11 cellular contexts compared by ENCODE assay signal in the genomic region with DNA sequence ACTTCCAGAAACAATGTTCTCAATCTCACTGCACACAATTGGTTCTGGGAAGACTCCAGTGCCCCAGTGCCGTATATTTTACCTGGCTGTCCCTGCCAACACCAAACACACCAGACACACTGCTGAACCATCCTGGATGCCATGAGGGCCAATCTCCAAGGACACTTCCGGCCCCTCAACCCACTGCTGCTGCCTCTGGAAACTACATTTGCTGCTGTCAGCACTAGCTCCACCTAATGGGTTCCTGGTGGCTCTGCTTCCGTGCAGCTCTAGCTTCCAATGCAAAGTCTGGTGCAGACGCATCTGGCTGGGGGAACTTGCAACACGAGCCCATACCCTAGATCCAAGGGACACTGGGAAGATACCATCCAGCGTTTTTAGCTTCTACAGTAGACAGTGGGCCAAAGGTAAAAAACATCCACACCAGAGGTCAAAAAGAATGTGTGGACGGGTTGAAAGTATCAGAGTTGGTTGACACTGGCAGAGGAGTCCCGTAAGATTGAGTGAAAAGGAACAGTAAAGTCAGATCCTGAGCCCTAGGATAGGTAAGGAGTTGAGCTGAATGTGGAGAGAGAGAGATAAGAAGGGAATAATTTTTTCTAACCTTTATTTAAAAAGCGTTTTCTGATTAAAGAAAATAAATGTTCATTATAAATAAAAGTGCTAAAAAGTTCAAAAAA.
A peak's percentile ranks its signal among the peaks of the same experiment; 100 is the strongest.
DNase-seq lines count a peak whose midpoint lies in the region; ATAC-seq and TF ChIP-seq lines count a peak whose summit lies in the region.
"Had no signal": no experiment of that assay in that cellular context is flagged by ENCODE, and none has a peak within 500 bp of the region (broad histone marks: within the 10 kb centered on the region; RNA-seq: fewer than 3 reads in every experiment).

No MANE protein-coding gene starts in this region.

- RAD21 ChIA-PET in HCT116 (lab: Charles Lee; ENCODE audit: low non-redundant PET in 1 of 2, low total read pairs in 2 of 2, uncharacterized antibody in 2 of 2, unreplicated experiment in 2 of 2): no interaction called here

- H3K27ac ChIP-seq in HCT116 (ENCODE audit: low read depth, low read length): no peak overlapping the region
- no peak overlapping the region for H3K27ac ChIP-seq in iPS DF 6.9 (ENCODE audit: low read length)
- H3K27ac ChIP-seq: uterus had no signal

- H3K27me3 ChIP-seq in HCT116 (ENCODE audit: insufficient read depth, low read length): no peaks in the 10 kb centered on the region
- no peaks in the 10 kb centered on the region for H3K27me3 ChIP-seq in iPS DF 6.9 (ENCODE audit: control insufficient read depth, insufficient read depth, low read length)
- H3K27me3 ChIP-seq: uterus had no signal

- no peaks in the 10 kb centered on the region for H3K36me3 ChIP-seq in HCT116 (ENCODE audit: control insufficient read depth in 1 of 2, insufficient read depth in 2 of 2, low read length in 2 of 2)
- no peaks in the 10 kb centered on the region for H3K36me3 ChIP-seq in iPS DF 6.9 (ENCODE audit: control insufficient read depth, insufficient read depth, low read length)
- H3K36me3 ChIP-seq: uterus had no signal

- peak in 2 of 3 experiments; percentile 43 to 45; a peak in 4 of 6 replicates for TF ChIP-seq CTCF in HCT116 (IDR thresholded peaks at IDR 0.05 in 2 of 3, conservative IDR thresholded peaks at IDR 0.05 in 1 of 3; ENCODE audit: borderline replicate concordance in 1 of 3, insufficient read depth in 1 of 3, low read depth in 2 of 3, low read length in 2 of 3)

- POLR2A ChIA-PET in HCT116 (lab: Charles Lee): no interaction called here

- H3K9ac ChIP-seq in HCT116 (ENCODE audit: low read length): no peak overlapping the region

- no peaks in the 10 kb centered on the region for H3K4me1 Mint-ChIP-seq in activated T-cell treated with anti-CD3 and anti-CD28 coated beads, Interleukin-2, amount 50 U/mL, for 4 hours (ENCODE audit: low read depth)
- H3K4me1 Mint-ChIP-seq: T-cell had no signal

- no peaks in the 10 kb centered on the region for H3K36me3 Mint-ChIP-seq in activated T-cell treated with anti-CD3 and anti-CD28 coated beads, Interleukin-2, amount 50 U/mL, for 4 hours (ENCODE audit: insufficient read depth)
- H3K36me3 Mint-ChIP-seq: T-cell had no signal

- WGBS in iPS DF 6.9 (ENCODE audit: insufficient coverage, insufficient read length): no CpG with 5 or more reads among the region's 9 CpGs

- ATAC-seq in HCT116: peak; percentile 99
- ATAC-seq in HG03342 (IDR thresholded peaks at IDR 0.05; ENCODE audit: unreplicated experiment): no peak
- ATAC-seq in GM19324 (IDR thresholded peaks at IDR 0.05; ENCODE audit: low FRiP score, unreplicated experiment): no peak
- ATAC-seq in activated T-cell treated with anti-CD3 and anti-CD28 coated beads, Interleukin-2, amount 50 U/mL, for 4 hours: no peak
- ATAC-seq in HG02678 (IDR thresholded peaks at IDR 0.05; ENCODE audit: unreplicated experiment): no peak
- ATAC-seq: T-cell had no signal

- H4K20me1 ChIP-seq in HCT116 (ENCODE audit: insufficient read depth): no peaks in the 10 kb centered on the region

- peak overlapping the region; percentile 71 for H3K4me2 ChIP-seq in HCT116 (ENCODE audit: low read length)

- peak; percentile 3 for DNase-seq in COLO829 (ENCODE audit: low spot score)
- DNase-seq in HCT116 (ENCODE audit: low read depth, low spot score): peak; percentile 38
- peak; percentile 13 for DNase-seq in SW480 (ENCODE audit: low spot score)
- peak; percentile 41 for DNase-seq in iPS DF 6.9 (ENCODE audit: low read depth, low spot score)
- no peak for DNase-seq in activated T-cell treated with anti-CD3 and anti-CD28 coated beads, Interleukin-2, amount 50 U/mL, for 4 hours
- DNase-seq: NCI-H1930, T-cell, uterus had no signal

- H3K27me3 Mint-ChIP-seq in activated T-cell treated with anti-CD3 and anti-CD28 coated beads, Interleukin-2, amount 50 U/mL, for 4 hours (ENCODE audit: low read depth): peaks cover 49% of the 10 kb centered on the region

- H3K9me3 Mint-ChIP-seq in activated T-cell treated with anti-CD3 and anti-CD28 coated beads, Interleukin-2, amount 50 U/mL, for 4 hours: no peaks in the 10 kb centered on the region
- H3K9me3 Mint-ChIP-seq: T-cell had no signal

- H3K4me3 Mint-ChIP-seq in activated T-cell treated with anti-CD3 and anti-CD28 coated beads, Interleukin-2, amount 50 U/mL, for 4 hours: no peak overlapping the region
- H3K4me3 Mint-ChIP-seq: T-cell had no signal

- no TSS peak for BruUV-seq in HCT116 (replicated peaks; lab: Mats Ljungman, UMichigan)

- H3K4me1 ChIP-seq in HCT116 (ENCODE audit: control insufficient read depth in 1 of 2, insufficient read depth in 2 of 2, low read length in 2 of 2): peaks cover 3 to 6% of the 10 kb centered on the region in 2 experiments; a peak in 2 of 4 replicates
- no peaks in the 10 kb centered on the region; the same call in 1 of the 2 replicates for H3K4me1 ChIP-seq in iPS DF 6.9 (ENCODE audit: control insufficient read depth, insufficient read depth, low read length)
- H3K4me1 ChIP-seq: uterus had no signal

- no peaks in the 10 kb centered on the region for H3K79me2 ChIP-seq in HCT116 (ENCODE audit: insufficient read depth, low read length)

- intact Hi-C loops in HCT116 (cut with micrococcal nuclease): no loop called here

- no peak; the same call in 1 of the 2 replicates for TF ChIP-seq RAD21 in HCT116 (IDR thresholded peaks at IDR 0.05; ENCODE audit: low read depth)

- TF ChIP-seq POLR2A in HCT116 (IDR thresholded peaks at IDR 0.05; ENCODE audit: borderline replicate concordance, extremely low read depth, insufficient read depth, insufficient read length): no peak

- H3K4me3 ChIP-seq in HCT116 (replicated peaks in 1 of 2; ENCODE audit: low read depth in 1 of 2, low read length in 2 of 2) (peak overlapping the region in 1 of 2 experiments; percentile 37; a peak in 3 of 4 replicates), iPS DF 6.9 (ENCODE audit: low read length) (no peak overlapping the region)
- H3K4me3 ChIP-seq: uterus had no signal

- H3K9me3 ChIP-seq in HCT116 (ENCODE audit: control insufficient read depth in 1 of 2, insufficient read depth in 1 of 2, low read depth in 1 of 2, low read length in 2 of 2): no peaks in the 10 kb centered on the region
- H3K9me3 ChIP-seq in iPS DF 6.9 (ENCODE audit: control insufficient read depth, insufficient read depth, low read length): no peaks in the 10 kb centered on the region
- H3K9me3 ChIP-seq: uterus had no signal

- CTCF ChIA-PET in HCT116 (lab: Charles Lee): interaction anchor here (0.6 kb wide), 1 partner anchor 19 kb away, joined by 3 read pairs; no protein-coding TSS in a partner anchor

- H3K9me2 ChIP-seq in HCT116 (ENCODE audit: insufficient read depth): no peaks in the 10 kb centered on the region

- H2AFZ ChIP-seq in HCT116 (ENCODE audit: low read depth, low read length, poor library complexity, severe bottlenecking): peak overlapping the region; percentile 85

TF ChIP-seq in HCT116, 20 proteins besides CTCF, POLR2A, EP300 and RAD21:
- TF ChIP-seq CBX3 (IDR thresholded peaks at IDR 0.05; ENCODE audit: low read depth): no peak
- TF ChIP-seq, protein P1, sequence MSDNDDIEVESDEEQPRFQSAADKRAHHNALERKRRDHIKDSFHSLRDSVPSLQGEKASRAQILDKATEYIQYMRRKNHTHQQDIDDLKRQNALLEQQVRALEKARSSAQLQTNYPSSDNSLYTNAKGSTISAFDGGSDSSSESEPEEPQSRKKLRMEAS (IDR thresholded peaks at IDR 0.05): no peak
- no peak for TF ChIP-seq JUND (IDR thresholded peaks at IDR 0.05)
